In genomic region chr12:116524311-116524710, GRCh38 we compare ENCODE assay signal across 1 cellular context.
TF ChIP-seq lines count a peak whose summit lies in the region.

No MANE protein-coding gene starts in this region.

TF ChIP-seq in IMR-90, 13 proteins besides CTCF, POLR2A, EP300 and RAD21:
- TF ChIP-seq MAFK (IDR thresholded peaks at IDR 0.05; ENCODE audit: low read depth, low read length) (no peak), SMC3 (IDR thresholded peaks at IDR 0.05; ENCODE audit: low read depth, low read length) (no peak), CHD1 (IDR thresholded peaks at IDR 0.05; ENCODE audit: low read depth, low read length) (no peak), MXI1 (IDR thresholded peaks at IDR 0.05; ENCODE audit: borderline replicate concordance, low read depth, low read length) (no peak), NFE2L2 (IDR thresholded peaks at IDR 0.05; ENCODE audit: low read depth, low read length) (no peak), FOS (IDR thresholded peaks at IDR 0.05; ENCODE audit: low read depth, low read length) (no peak), USF2 (IDR thresholded peaks at IDR 0.05; ENCODE audit: low read depth, low read length) (no peak), BHLHE40 (IDR thresholded peaks at IDR 0.05; ENCODE audit: low read depth, low read length) (no peak), CEBPB (IDR thresholded peaks at IDR 0.05; ENCODE audit: low read depth, low read length) (no peak), RFX5 (IDR thresholded peaks at IDR 0.05; ENCODE audit: low read depth, low read length) (no peak), MAZ (IDR thresholded peaks at IDR 0.05; ENCODE audit: borderline replicate concordance, low read depth, low read length) (no peak), ELK1 (IDR thresholded peaks at IDR 0.05; ENCODE audit: borderline replicate concordance, low read depth, low read length) (no peak), RCOR1 (IDR thresholded peaks at IDR 0.05; ENCODE audit: insufficient replicate concordance, low read length) (no peak)
